ENCODE assay signal across 1 cellular context in genomic region chr4:152705918-152706317, GRCh38.
TF ChIP-seq lines count a peak whose summit lies in the region.

No MANE protein-coding gene starts in this region.

TF ChIP-seq in GM23338, 12 proteins besides CTCF, POLR2A, EP300 and RAD21:
- TF ChIP-seq EZH2phosphoT487 (IDR thresholded peaks at IDR 0.05; ENCODE audit: unreplicated experiment): no peak
- TF ChIP-seq NANOG (IDR thresholded peaks at IDR 0.05; ENCODE audit: borderline replicate concordance): no peak
- no peak for TF ChIP-seq CREB1 (CRISPR knock-in tag; IDR thresholded peaks at IDR 0.05; ENCODE audit: low read depth)
- no peak for TF ChIP-seq REST (IDR thresholded peaks at IDR 0.05; ENCODE audit: unreplicated experiment)
